ENCODE assay signal across 1 cellular context in the genomic region with DNA sequence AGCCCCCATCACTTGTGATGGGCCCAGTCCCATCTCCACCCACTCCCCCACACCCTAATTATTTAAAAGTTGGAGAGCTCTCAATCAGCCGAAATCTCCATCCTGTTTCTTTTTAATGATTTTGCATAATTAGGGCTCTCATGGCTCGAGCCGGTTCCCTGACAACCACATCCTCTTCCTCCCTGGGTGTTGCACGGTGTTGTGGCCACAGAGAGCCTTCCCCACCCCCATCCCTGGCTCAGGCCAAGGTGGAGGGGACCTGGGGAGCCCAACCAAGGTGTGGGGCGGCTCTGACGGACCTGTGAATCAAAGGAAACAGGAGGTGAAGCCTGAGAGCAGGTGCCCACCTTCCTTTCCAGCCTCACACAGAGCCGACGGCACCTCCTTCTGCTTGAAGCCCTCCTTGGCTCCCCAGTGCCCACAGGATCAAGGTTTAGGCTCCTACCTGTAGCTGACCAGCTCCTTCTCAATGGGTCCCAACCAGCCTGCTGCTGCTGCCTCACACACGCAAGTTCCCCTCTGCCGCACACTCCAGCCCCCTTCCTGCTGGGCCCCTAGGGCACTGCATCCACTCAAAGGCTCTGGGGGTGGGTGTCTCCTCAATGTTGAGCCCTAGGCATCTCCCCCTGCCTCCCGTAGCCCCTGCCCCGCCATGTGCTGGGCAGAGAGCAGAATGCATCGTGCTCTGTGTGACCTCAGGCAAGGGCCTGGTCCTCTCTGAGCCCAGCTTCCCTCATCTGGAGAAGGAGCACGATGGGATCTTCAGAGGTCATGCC.
A peak's percentile ranks its signal among the peaks of the same experiment; 100 is the strongest.
TF ChIP-seq lines count a peak whose summit lies in the region.

No MANE protein-coding gene starts in this region.

TF ChIP-seq in H1, 55 proteins besides CTCF, POLR2A, EP300 and RAD21:
- TF ChIP-seq KDM1A (IDR thresholded peaks at IDR 0.05; ENCODE audit: borderline replicate concordance, low read length) (0 out of 2 replicates have a peak, but pooled peaks have one; percentile 30), TAF1 (IDR thresholded peaks at IDR 0.05; ENCODE audit: low read depth, low read length) (no peak), ASH2L (IDR thresholded peaks at IDR 0.05; ENCODE audit: low read length) (no peak), GABPA (IDR thresholded peaks at IDR 0.05; ENCODE audit: borderline replicate concordance, insufficient read depth, low read length) (no peak)
- TF ChIP-seq, protein P1, sequence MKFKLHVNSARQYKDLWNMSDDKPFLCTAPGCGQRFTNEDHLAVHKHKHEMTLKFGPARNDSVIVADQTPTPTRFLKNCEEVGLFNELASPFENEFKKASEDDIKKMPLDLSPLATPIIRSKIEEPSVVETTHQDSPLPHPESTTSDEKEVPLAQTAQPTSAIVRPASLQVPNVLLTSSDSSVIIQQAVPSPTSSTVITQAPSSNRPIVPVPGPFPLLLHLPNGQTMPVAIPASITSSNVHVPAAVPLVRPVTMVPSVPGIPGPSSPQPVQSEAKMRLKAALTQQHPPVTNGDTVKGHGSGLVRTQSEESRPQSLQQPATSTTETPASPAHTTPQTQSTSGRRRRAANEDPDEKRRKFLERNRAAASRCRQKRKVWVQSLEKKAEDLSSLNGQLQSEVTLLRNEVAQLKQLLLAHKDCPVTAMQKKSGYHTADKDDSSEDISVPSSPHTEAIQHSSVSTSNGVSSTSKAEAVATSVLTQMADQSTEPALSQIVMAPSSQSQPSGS (IDR thresholded peaks at IDR 0.05; ENCODE audit: low read length), result no peak
- TF ChIP-seq, protein P2, sequence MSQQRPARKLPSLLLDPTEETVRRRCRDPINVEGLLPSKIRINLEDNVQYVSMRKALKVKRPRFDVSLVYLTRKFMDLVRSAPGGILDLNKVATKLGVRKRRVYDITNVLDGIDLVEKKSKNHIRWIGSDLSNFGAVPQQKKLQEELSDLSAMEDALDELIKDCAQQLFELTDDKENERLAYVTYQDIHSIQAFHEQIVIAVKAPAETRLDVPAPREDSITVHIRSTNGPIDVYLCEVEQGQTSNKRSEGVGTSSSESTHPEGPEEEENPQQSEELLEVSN (IDR thresholded peaks at IDR 0.05), result no peak
